12 cellular contexts compared by ENCODE assay signal in genomic region chr15:74200394-74200793, GRCh38. TPM values are rescaled to one million over a fixed set of nuclear protein-coding genes. Genes with fewer than 3 reads are reported as not detected.
DNase-seq lines count a peak whose midpoint lies in the region; ATAC-seq and TF ChIP-seq lines count a peak whose summit lies in the region.
"Had no signal": no experiment of that assay in that cellular context is flagged by ENCODE, and none has a peak within 500 bp of the region (broad histone marks: within the 10 kb centered on the region; RNA-seq: fewer than 3 reads in every experiment).

No MANE protein-coding gene starts in this region.

- H3K9me3 ChIP-seq in Panc1 (ENCODE audit: control insufficient read depth, insufficient read depth, low read depth, low read length), result no peaks in the 10 kb centered on the region
- H3K9me3 ChIP-seq in prostate gland, result no peaks in the 10 kb centered on the region

- H3K9me3 Mint-ChIP-seq in endothelial cell (ENCODE audit: unreplicated experiment), result no peaks in the 10 kb centered on the region

- CTCF ChIA-PET in Panc1 (lab: Charles Lee), result no interaction called here

- TF ChIP-seq POLR2A in prostate gland (IDR thresholded peaks at IDR 0.05), result no peak

- H3K27me3 ChIP-seq in Panc1 (ENCODE audit: control insufficient read depth, insufficient read depth, low read length), result no peaks in the 10 kb centered on the region
- no peaks in the 10 kb centered on the region for H3K27me3 ChIP-seq in prostate gland (replicated peaks; ENCODE audit: insufficient read depth)

- peaks cover 4% of the 10 kb centered on the region for H3K27me3 Mint-ChIP-seq in endothelial cell (ENCODE audit: unreplicated experiment)

- intact Hi-C loops in Panc1 (cut with micrococcal nuclease; ENCODE audit: unreplicated experiment) (no loop called here), prostate gland (cut with DNase I) (no loop called here)

- no peak overlapping the region for H3K4me3 Mint-ChIP-seq in endothelial cell (ENCODE audit: unreplicated experiment)

- TF ChIP-seq CTCF in Panc1 (IDR thresholded peaks at IDR 0.05), result no peak
- no peak for TF ChIP-seq CTCF in prostate gland (IDR thresholded peaks at IDR 0.05)
- TF ChIP-seq CTCF in endothelial cell (IDR thresholded peaks at IDR 0.05; ENCODE audit: unreplicated experiment), result no peak

- BruUV-seq in Panc1 (replicated peaks; lab: Mats Ljungman, UMichigan), result no TSS peak

- peak; percentile 62 for ATAC-seq in Panc1

- H3K4me1 ChIP-seq in Panc1 (ENCODE audit: control insufficient read depth, insufficient read depth, low read length) (peaks cover 38% of the 10 kb centered on the region), prostate gland (replicated peaks) (no peaks in the 10 kb centered on the region)

- H3K4me3 ChIP-seq in Panc1 (ENCODE audit: low read depth in 2 of 2, low read length in 2 of 2), result peak overlapping the region in 1 of 2 experiments; percentile 3; a peak in 1 of 4 replicates
- H3K4me3 ChIP-seq in prostate gland, result no peak overlapping the region

- WGBS in prostate gland, result 8% methylated on average over 1 of the region's 1 CpG

- DNase-seq in ELR (ENCODE audit: low read depth) (peak; percentile 79), Panc1 (ENCODE audit: low read depth, low spot score) (no peak), fibroblast of gingiva (ENCODE audit: low read depth) (peak; percentile 71), prostate gland (ENCODE audit: low spot score) (peak; percentile 52), RPMI8226 (no peak), endothelial cell (ENCODE audit: low spot score) (no peak), NCI-H2081 treated with DMSO at 0.1 percent for 48 hours (lab: John Stamatoyannopoulos, UW) (no peak)
- no peak for DNase-seq in activated CD4-positive, CD25-positive, alpha-beta regulatory T cell (lab: John Stamatoyannopoulos, UW)
- DNase-seq: activated CD4-positive, alpha-beta T cell treated with anti-CD3 and anti-CD28 coated beads, Interleukin-2, amount 50 U/mL, for 48 hours; NCI-H524 treated with DMSO at 0.1 percent for 48 hours; stimulated activated CD4-positive, alpha-beta T cell treated with anti-CD3 and anti-CD28 coated beads, Interleukin-2, amount 100 ng/mL, for 24 hours had no signal

- in situ Hi-C loops in Panc1 (cut with HindIII; ENCODE audit: low pct_unique_long_range_greater_than_20kb, low sequenced_read_pairs), result no loop called here

- no peak overlapping the region for H3K27ac Mint-ChIP-seq in endothelial cell (ENCODE audit: unreplicated experiment)

- H3K27ac ChIP-seq in Panc1 (ENCODE audit: low read length) (peak overlapping the region; percentile 76), prostate gland (no peak overlapping the region)

- no peaks in the 10 kb centered on the region for H3K36me3 ChIP-seq in Panc1 (ENCODE audit: control insufficient read depth, insufficient read depth, low read length)
- no peaks in the 10 kb centered on the region for H3K36me3 ChIP-seq in prostate gland

- POLR2A ChIA-PET in Panc1 (lab: Charles Lee), result no interaction called here

- no peaks in the 10 kb centered on the region for H3K36me3 Mint-ChIP-seq in endothelial cell (ENCODE audit: low read depth, unreplicated experiment)

- H3K4me1 Mint-ChIP-seq in endothelial cell (ENCODE audit: unreplicated experiment), result peaks cover 31% of the 10 kb centered on the region

RNA-seq across cellular contexts. Expression of gene STRA6, which starts 2.2 kb away (rescaled TPM):
- total RNA-seq in Panc1 (2021; ENCODE audit: unreplicated experiment) (1.1 TPM), prostate gland (1 to 10 TPM in 1 of 2 donors, under 1 TPM in 1; 0.77 to 1.8 TPM), endothelial cell (ENCODE audit: unreplicated experiment) (9.2 TPM)
- 0.73 TPM for polyA plus RNA-seq in Panc1 (2012; ENCODE audit: insufficient read length)
- polyA plus RNA-seq: liver had no signal

RNA-seq across cellular contexts. Expression of gene ISLR, which starts 26.9 kb away (rescaled TPM):
- total RNA-seq in Panc1 (2021; ENCODE audit: unreplicated experiment) (0.28 TPM), prostate gland (10 to 100 TPM; 36.5 to 70.7 TPM), endothelial cell (ENCODE audit: unreplicated experiment) (0.51 TPM)
- 0.10 TPM for polyA plus RNA-seq in Panc1 (2012; ENCODE audit: insufficient read length)

RNA-seq across cellular contexts. Expression of gene CCDC33, which starts 35.7 kb away (rescaled TPM):
- total RNA-seq in Panc1 (2021; ENCODE audit: unreplicated experiment) (not detected), prostate gland (1 to 10 TPM in 1 of 2 donors, not detected in 1; 1.5 TPM), endothelial cell (ENCODE audit: unreplicated experiment) (0.51 TPM)
- polyA plus RNA-seq in Panc1 (2012; ENCODE audit: insufficient read length), result not detected
- total RNA-seq: liver had no signal
- polyA plus RNA-seq: liver had no signal

Comparison
In these comparisons a context has a peak if more than half of its experiments do, and no peak if none do; other contexts are left out.
1. DNase-seq: peak in ELR (single experiment), fibroblast of gingiva (single experiment) and prostate gland (single experiment); none in Panc1 (single experiment), RPMI8226 (single experiment), endothelial cell (single experiment), NCI-H2081 treated with DMSO at 0.1 percent for 48 hours (single experiment) and activated CD4-positive, CD25-positive, alpha-beta regulatory T cell (0 of 4).
2. RNA of gene ISLR, which starts 26.9 kb away (total RNA-seq): 36.5 to 70.7 TPM in prostate gland; 0.51 TPM in endothelial cell (single experiment) and 0.28 TPM in Panc1 (single experiment); every median in the first group is over 10 times any median in the second.